ENCODE assay signal across 1 cellular context in the genomic region with DNA sequence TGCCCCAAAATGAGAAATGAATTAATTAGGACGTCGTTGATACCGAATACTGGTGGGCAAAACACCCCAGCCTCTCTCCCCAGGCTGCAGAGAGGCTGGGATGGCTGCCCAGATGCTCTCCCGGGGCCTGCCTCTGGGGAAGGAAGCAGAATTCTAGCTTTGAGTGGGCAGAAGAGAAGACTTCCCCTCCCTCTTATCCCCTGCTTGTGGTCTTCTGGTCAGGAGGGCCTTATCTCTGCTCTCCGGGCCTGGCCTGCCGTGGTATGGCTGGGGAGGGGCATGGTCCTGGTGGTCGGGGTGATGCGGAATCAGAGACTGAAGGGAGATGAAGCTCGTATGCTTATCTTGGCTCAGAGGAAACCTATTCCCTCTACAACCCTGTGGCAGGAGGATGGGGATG.
TF ChIP-seq lines count a peak whose summit lies in the region.

No MANE protein-coding gene starts in this region.

TF ChIP-seq in K562, 482 proteins besides CTCF, POLR2A, EP300 and RAD21 (continued from another document and continues in another):
- TF ChIP-seq, protein P1, sequence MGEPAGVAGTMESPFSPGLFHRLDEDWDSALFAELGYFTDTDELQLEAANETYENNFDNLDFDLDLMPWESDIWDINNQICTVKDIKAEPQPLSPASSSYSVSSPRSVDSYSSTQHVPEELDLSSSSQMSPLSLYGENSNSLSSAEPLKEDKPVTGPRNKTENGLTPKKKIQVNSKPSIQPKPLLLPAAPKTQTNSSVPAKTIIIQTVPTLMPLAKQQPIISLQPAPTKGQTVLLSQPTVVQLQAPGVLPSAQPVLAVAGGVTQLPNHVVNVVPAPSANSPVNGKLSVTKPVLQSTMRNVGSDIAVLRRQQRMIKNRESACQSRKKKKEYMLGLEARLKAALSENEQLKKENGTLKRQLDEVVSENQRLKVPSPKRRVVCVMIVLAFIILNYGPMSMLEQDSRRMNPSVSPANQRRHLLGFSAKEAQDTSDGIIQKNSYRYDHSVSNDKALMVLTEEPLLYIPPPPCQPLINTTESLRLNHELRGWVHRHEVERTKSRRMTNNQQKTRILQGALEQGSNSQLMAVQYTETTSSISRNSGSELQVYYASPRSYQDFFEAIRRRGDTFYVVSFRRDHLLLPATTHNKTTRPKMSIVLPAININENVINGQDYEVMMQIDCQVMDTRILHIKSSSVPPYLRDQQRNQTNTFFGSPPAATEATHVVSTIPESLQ (CRISPR knock-in tag; IDR thresholded peaks at IDR 0.05) = no peak
- TF ChIP-seq ZNF717 (CRISPR knock-in tag; IDR thresholded peaks at IDR 0.05) = no peak
- no peak for TF ChIP-seq ETV6 (IDR thresholded peaks at IDR 0.05; ENCODE audit: borderline replicate concordance in 1 of 2, low read depth in 2 of 2, low read length in 1 of 2)
- no peak for TF ChIP-seq ETV6 (CRISPR knock-in tag; IDR thresholded peaks at IDR 0.05; ENCODE audit: borderline replicate concordance)
- TF ChIP-seq PTBP1 (IDR thresholded peaks at IDR 0.05; ENCODE audit: low read depth, low read length) = no peak
- no peak for TF ChIP-seq ZNF133 (CRISPR knock-in tag; IDR thresholded peaks at IDR 0.05)
- TF ChIP-seq XRCC3 (IDR thresholded peaks at IDR 0.05) = no peak
- TF ChIP-seq, protein P2, sequence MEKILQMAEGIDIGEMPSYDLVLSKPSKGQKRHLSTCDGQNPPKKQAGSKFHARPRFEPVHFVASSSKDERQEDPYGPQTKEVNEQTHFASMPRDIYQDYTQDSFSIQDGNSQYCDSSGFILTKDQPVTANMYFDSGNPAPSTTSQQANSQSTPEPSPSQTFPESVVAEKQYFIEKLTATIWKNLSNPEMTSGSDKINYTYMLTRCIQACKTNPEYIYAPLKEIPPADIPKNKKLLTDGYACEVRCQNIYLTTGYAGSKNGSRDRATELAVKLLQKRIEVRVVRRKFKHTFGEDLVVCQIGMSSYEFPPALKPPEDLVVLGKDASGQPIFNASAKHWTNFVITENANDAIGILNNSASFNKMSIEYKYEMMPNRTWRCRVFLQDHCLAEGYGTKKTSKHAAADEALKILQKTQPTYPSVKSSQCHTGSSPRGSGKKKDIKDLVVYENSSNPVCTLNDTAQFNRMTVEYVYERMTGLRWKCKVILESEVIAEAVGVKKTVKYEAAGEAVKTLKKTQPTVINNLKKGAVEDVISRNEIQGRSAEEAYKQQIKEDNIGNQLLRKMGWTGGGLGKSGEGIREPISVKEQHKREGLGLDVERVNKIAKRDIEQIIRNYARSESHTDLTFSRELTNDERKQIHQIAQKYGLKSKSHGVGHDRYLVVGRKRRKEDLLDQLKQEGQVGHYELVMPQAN (IDR thresholded peaks at IDR 0.05; ENCODE audit: borderline replicate concordance) = no peak
- TF ChIP-seq TCF3 (CRISPR knock-in tag; IDR thresholded peaks at IDR 0.05) = peak; percentile 98
- no peak for TF ChIP-seq ZNF644 (tag; IDR thresholded peaks at IDR 0.05; ENCODE audit: low read depth)
- no peak for TF ChIP-seq KLF1 (tag; IDR thresholded peaks at IDR 0.05)
- TF ChIP-seq CBFB (CRISPR knock-in tag; IDR thresholded peaks at IDR 0.05) = 0 out of 2 replicates have a peak, but pooled peaks have one; percentile 16
- TF ChIP-seq CHCHD3 (CRISPR knock-in tag; IDR thresholded peaks at IDR 0.05) = no peak
- no peak for TF ChIP-seq PHB (CRISPR knock-in tag; IDR thresholded peaks at IDR 0.05)
- TF ChIP-seq KDM4B (IDR thresholded peaks at IDR 0.05; ENCODE audit: borderline replicate concordance in 2 of 2, low read depth in 1 of 2) = no peak; a peak in 1 of 4 replicates
- 0 out of 2 replicates have a peak, but pooled peaks have one; percentile 38 for TF ChIP-seq LEF1 (IDR thresholded peaks at IDR 0.05)
- no peak for TF ChIP-seq ZNF316 (IDR thresholded peaks at IDR 0.05)
- TF ChIP-seq, protein P3, sequence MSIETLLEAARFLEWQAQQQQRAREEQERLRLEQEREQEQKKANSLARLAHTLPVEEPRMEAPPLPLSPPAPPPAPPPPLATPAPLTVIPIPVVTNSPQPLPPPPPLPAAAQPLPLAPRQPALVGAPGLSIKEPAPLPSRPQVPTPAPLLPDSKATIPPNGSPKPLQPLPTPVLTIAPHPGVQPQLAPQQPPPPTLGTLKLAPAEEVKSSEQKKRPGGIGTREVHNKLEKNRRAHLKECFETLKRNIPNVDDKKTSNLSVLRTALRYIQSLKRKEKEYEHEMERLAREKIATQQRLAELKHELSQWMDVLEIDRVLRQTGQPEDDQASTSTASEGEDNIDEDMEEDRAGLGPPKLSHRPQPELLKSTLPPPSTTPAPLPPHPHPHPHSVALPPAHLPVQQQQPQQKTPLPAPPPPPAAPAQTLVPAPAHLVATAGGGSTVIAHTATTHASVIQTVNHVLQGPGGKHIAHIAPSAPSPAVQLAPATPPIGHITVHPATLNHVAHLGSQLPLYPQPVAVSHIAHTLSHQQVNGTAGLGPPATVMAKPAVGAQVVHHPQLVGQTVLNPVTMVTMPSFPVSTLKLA (conservative IDR thresholded peaks at IDR 0.05) = 0 out of 4 replicates have a peak, but pooled peaks of 1 of the 2 experiments have one; percentile 45
- TF ChIP-seq NONO (IDR thresholded peaks at IDR 0.05; ENCODE audit: low read depth in 2 of 2, low read length in 1 of 2) = no peak
- no peak for TF ChIP-seq FOXK1 (CRISPR knock-in tag; IDR thresholded peaks at IDR 0.05; ENCODE audit: borderline replicate concordance)
- TF ChIP-seq SNRNP70 (optimal IDR thresholded peaks at IDR 0.05; ENCODE audit: low read depth, low read length) = no peak
- no peak for TF ChIP-seq PCBP1 (IDR thresholded peaks at IDR 0.05; ENCODE audit: low read depth, low read length, poor library complexity, severe bottlenecking)
- no peak for TF ChIP-seq CCNT2 (IDR thresholded peaks at IDR 0.05; ENCODE audit: borderline replicate concordance, extremely low read depth, insufficient read length, low read depth, low read length)
- TF ChIP-seq KDM5B (IDR thresholded peaks at IDR 0.05; ENCODE audit: insufficient replicate concordance, low read depth, low read length) = no peak
- no peak for TF ChIP-seq KAT2B (IDR thresholded peaks at IDR 0.05; ENCODE audit: low read depth, low read length)
- TF ChIP-seq ZNF23 (CRISPR knock-in tag; IDR thresholded peaks at IDR 0.05) = no peak
- TF ChIP-seq RFX1 (IDR thresholded peaks at IDR 0.05) = no peak
- TF ChIP-seq PURB (CRISPR knock-in tag; IDR thresholded peaks at IDR 0.05; ENCODE audit: low read depth) = no peak
- no peak for TF ChIP-seq ZNF354B (CRISPR knock-in tag; IDR thresholded peaks at IDR 0.05)
- peak; percentile 86 for TF ChIP-seq SMARCA4 (IDR thresholded peaks at IDR 0.05)
- no peak for TF ChIP-seq MAFK (IDR thresholded peaks at IDR 0.05; ENCODE audit: low read length)
- TF ChIP-seq SAFB (IDR thresholded peaks at IDR 0.05; ENCODE audit: borderline replicate concordance, low read depth, low read length) = no peak
- TF ChIP-seq YBX1 (IDR thresholded peaks at IDR 0.05) = no peak
- no peak for TF ChIP-seq RBM15 (IDR thresholded peaks at IDR 0.05; ENCODE audit: insufficient read depth, low read length)
- 0 out of 2 replicates have a peak, but pooled peaks have one; percentile 12 for TF ChIP-seq KLF6 (CRISPR knock-in tag; IDR thresholded peaks at IDR 0.05; ENCODE audit: borderline replicate concordance)
- no peak for TF ChIP-seq MCM5 (IDR thresholded peaks at IDR 0.05; ENCODE audit: low read depth)
- TF ChIP-seq HDGF (IDR thresholded peaks at IDR 0.05) = no peak
- TF ChIP-seq PML (IDR thresholded peaks at IDR 0.05; ENCODE audit: low read length) = peak; percentile 84
- TF ChIP-seq, protein P4, sequence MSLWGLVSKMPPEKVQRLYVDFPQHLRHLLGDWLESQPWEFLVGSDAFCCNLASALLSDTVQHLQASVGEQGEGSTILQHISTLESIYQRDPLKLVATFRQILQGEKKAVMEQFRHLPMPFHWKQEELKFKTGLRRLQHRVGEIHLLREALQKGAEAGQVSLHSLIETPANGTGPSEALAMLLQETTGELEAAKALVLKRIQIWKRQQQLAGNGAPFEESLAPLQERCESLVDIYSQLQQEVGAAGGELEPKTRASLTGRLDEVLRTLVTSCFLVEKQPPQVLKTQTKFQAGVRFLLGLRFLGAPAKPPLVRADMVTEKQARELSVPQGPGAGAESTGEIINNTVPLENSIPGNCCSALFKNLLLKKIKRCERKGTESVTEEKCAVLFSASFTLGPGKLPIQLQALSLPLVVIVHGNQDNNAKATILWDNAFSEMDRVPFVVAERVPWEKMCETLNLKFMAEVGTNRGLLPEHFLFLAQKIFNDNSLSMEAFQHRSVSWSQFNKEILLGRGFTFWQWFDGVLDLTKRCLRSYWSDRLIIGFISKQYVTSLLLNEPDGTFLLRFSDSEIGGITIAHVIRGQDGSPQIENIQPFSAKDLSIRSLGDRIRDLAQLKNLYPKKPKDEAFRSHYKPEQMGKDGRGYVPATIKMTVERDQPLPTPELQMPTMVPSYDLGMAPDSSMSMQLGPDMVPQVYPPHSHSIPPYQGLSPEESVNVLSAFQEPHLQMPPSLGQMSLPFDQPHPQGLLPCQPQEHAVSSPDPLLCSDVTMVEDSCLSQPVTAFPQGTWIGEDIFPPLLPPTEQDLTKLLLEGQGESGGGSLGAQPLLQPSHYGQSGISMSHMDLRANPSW (CRISPR knock-in tag; IDR thresholded peaks at IDR 0.05) = no peak
- peak; percentile 48; the same call in 1 of the 2 replicates for TF ChIP-seq STAT5A (IDR thresholded peaks at IDR 0.05; ENCODE audit: borderline replicate concordance, low read length)
- TF ChIP-seq, protein P5, sequence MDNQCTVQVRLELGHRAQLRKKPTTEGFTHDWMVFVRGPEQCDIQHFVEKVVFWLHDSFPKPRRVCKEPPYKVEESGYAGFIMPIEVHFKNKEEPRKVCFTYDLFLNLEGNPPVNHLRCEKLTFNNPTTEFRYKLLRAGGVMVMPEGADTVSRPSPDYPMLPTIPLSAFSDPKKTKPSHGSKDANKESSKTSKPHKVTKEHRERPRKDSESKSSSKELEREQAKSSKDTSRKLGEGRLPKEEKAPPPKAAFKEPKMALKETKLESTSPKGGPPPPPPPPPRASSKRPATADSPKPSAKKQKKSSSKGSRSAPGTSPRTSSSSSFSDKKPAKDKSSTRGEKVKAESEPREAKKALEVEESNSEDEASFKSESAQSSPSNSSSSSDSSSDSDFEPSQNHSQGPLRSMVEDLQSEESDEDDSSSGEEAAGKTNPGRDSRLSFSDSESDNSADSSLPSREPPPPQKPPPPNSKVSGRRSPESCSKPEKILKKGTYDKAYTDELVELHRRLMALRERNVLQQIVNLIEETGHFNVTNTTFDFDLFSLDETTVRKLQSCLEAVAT (IDR thresholded peaks at IDR 0.05) = peak in 1 of 2 experiments; percentile 85; a peak in 2 of 4 replicates
- TF ChIP-seq HNRNPH1 (optimal IDR thresholded peaks at IDR 0.05; ENCODE audit: low read depth, low read length) = no peak
- TF ChIP-seq, protein P6, sequence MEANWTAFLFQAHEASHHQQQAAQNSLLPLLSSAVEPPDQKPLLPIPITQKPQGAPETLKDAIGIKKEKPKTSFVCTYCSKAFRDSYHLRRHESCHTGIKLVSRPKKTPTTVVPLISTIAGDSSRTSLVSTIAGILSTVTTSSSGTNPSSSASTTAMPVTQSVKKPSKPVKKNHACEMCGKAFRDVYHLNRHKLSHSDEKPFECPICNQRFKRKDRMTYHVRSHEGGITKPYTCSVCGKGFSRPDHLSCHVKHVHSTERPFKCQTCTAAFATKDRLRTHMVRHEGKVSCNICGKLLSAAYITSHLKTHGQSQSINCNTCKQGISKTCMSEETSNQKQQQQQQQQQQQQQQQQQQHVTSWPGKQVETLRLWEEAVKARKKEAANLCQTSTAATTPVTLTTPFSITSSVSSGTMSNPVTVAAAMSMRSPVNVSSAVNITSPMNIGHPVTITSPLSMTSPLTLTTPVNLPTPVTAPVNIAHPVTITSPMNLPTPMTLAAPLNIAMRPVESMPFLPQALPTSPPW (CRISPR knock-in tag; IDR thresholded peaks at IDR 0.05) = peak; percentile 86
- TF ChIP-seq, protein P7, sequence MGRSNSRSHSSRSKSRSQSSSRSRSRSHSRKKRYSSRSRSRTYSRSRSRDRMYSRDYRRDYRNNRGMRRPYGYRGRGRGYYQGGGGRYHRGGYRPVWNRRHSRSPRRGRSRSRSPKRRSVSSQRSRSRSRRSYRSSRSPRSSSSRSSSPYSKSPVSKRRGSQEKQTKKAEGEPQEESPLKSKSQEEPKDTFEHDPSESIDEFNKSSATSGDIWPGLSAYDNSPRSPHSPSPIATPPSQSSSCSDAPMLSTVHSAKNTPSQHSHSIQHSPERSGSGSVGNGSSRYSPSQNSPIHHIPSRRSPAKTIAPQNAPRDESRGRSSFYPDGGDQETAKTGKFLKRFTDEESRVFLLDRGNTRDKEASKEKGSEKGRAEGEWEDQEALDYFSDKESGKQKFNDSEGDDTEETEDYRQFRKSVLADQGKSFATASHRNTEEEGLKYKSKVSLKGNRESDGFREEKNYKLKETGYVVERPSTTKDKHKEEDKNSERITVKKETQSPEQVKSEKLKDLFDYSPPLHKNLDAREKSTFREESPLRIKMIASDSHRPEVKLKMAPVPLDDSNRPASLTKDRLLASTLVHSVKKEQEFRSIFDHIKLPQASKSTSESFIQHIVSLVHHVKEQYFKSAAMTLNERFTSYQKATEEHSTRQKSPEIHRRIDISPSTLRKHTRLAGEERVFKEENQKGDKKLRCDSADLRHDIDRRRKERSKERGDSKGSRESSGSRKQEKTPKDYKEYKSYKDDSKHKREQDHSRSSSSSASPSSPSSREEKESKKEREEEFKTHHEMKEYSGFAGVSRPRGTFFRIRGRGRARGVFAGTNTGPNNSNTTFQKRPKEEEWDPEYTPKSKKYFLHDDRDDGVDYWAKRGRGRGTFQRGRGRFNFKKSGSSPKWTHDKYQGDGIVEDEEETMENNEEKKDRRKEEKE (IDR thresholded peaks at IDR 0.05; ENCODE audit: borderline replicate concordance in 1 of 2, control insufficient read depth in 1 of 2, low read depth in 2 of 2, low read length in 1 of 2) = no peak
- TF ChIP-seq, protein P8, sequence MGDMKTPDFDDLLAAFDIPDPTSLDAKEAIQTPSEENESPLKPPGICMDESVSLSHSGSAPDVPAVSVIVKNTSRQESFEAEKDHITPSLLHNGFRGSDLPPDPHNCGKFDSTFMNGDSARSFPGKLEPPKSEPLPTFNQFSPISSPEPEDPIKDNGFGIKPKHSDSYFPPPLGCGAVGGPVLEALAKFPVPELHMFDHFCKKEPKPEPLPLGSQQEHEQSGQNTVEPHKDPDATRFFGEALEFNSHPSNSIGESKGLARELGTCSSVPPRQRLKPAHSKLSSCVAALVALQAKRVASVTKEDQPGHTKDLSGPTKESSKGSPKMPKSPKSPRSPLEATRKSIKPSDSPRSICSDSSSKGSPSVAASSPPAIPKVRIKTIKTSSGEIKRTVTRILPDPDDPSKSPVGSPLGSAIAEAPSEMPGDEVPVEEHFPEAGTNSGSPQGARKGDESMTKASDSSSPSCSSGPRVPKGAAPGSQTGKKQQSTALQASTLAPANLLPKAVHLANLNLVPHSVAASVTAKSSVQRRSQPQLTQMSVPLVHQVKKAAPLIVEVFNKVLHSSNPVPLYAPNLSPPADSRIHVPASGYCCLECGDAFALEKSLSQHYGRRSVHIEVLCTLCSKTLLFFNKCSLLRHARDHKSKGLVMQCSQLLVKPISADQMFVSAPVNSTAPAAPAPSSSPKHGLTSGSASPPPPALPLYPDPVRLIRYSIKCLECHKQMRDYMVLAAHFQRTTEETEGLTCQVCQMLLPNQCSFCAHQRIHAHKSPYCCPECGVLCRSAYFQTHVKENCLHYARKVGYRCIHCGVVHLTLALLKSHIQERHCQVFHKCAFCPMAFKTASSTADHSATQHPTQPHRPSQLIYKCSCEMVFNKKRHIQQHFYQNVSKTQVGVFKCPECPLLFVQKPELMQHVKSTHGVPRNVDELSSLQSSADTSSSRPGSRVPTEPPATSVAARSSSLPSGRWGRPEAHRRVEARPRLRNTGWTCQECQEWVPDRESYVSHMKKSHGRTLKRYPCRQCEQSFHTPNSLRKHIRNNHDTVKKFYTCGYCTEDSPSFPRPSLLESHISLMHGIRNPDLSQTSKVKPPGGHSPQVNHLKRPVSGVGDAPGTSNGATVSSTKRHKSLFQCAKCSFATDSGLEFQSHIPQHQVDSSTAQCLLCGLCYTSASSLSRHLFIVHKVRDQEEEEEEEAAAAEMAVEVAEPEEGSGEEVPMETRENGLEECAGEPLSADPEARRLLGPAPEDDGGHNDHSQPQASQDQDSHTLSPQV (IDR thresholded peaks at IDR 0.05) = no peak
- TF ChIP-seq HNRNPL (IDR thresholded peaks at IDR 0.05; ENCODE audit: low read depth, low read length) = no peak
- no peak for TF ChIP-seq ZNF431 (CRISPR knock-in tag; IDR thresholded peaks at IDR 0.05)
